8 cellular contexts compared by ENCODE assay signal in the genomic region with DNA sequence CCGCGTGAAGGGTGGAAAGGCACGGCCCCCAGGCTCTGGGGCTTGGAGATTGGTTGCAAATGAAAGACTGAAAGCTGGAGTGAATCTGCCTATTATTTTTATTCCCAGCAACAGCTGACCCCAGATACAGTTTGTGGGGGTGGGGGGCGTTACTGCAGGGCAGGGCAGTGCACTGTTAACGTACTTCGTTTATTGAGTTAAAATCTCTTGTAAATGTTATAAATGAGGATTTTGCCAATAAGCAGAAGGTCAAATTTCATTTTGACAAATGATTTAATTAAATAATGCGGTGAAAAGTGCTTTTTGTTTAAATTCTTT. TPM values are rescaled to one million over a fixed set of nuclear protein-coding genes. Genes with fewer than 3 reads are reported as not detected.
DNase-seq lines count a peak whose midpoint lies in the region; ATAC-seq and TF ChIP-seq lines count a peak whose summit lies in the region.

No MANE protein-coding gene starts in this region.

- no peaks in the 10 kb centered on the region for H3K9me3 ChIP-seq in body of pancreas
- no peaks in the 10 kb centered on the region for H3K9me3 ChIP-seq in lung (ENCODE audit: control insufficient read depth in 2 of 2, insufficient read depth in 1 of 2, low read length in 1 of 2)

- WGBS in body of pancreas, 2 donors, result 0 to 1% methylated on average over 7 of the region's 7 CpGs
- 2 to 3% methylated on average over 7 of the region's 7 CpGs for WGBS in lung, 2 donors

- H3K36me3 ChIP-seq in body of pancreas (replicated peaks in 1 of 2; ENCODE audit: insufficient read depth in 1 of 2, low read depth in 2 of 2) (no peaks in the 10 kb centered on the region), lung (ENCODE audit: control insufficient read depth in 2 of 2, insufficient read depth in 2 of 2, low read length in 2 of 2) (no peaks in the 10 kb centered on the region)

- no peaks in the 10 kb centered on the region for H3K9me3 Mint-ChIP-seq in activated naive CD4-positive, alpha-beta T cell treated with anti-CD3 and anti-CD28 coated beads, Interleukin-2, amount 10 ng/mL, durations not matched to agents 7 days and 5 days
- H3K9me3 Mint-ChIP-seq in type B pancreatic cell, result peaks cover 10% of the 10 kb centered on the region

- H3K4me1 Mint-ChIP-seq in activated naive CD4-positive, alpha-beta T cell treated with anti-CD3 and anti-CD28 coated beads, Interleukin-2, amount 10 ng/mL, durations not matched to agents 7 days and 5 days, result peaks cover 54% of the 10 kb centered on the region
- H3K4me1 Mint-ChIP-seq in type B pancreatic cell (ENCODE audit: unreplicated experiment), result peaks cover 37% of the 10 kb centered on the region

- H3K36me3 Mint-ChIP-seq in activated naive CD4-positive, alpha-beta T cell treated with anti-CD3 and anti-CD28 coated beads, Interleukin-2, amount 10 ng/mL, durations not matched to agents 7 days and 5 days, result peaks cover 28% of the 10 kb centered on the region
- peaks cover 9% of the 10 kb centered on the region for H3K36me3 Mint-ChIP-seq in type B pancreatic cell

- DNase-seq in activated naive CD4-positive, alpha-beta T cell treated with anti-CD3 and anti-CD28 coated beads, Interleukin-2, amount 10 ng/mL, durations not matched to agents 7 days and 5 days, result no peak
- DNase-seq in activated naive CD4-positive, alpha-beta T cell treated with Interleukin-2 at 50 U/mL for 16 hours, result no peak
- DNase-seq in body of pancreas (no peak), lung (ENCODE audit: low spot score) (no peak), type B pancreatic cell (ENCODE audit: extremely low spot score, unreplicated experiment) (no peak), inferior parietal cortex (ENCODE audit: extremely low spot score) (no peak)
- no peak for DNase-seq in activated CD4-positive, alpha-beta T cell treated with anti-CD3 and anti-CD28 coated beads, Interleukin-2, amount 50 U/mL, for 4 hours

- TF ChIP-seq POLR2A in body of pancreas (IDR thresholded peaks at IDR 0.05), result no peak

- H3K4me3 Mint-ChIP-seq in activated naive CD4-positive, alpha-beta T cell treated with anti-CD3 and anti-CD28 coated beads, Interleukin-2, amount 10 ng/mL, durations not matched to agents 7 days and 5 days, result peak overlapping the region; percentile 89
- peak overlapping the region; percentile 97 for H3K4me3 Mint-ChIP-seq in type B pancreatic cell

- H3K4me1 ChIP-seq in body of pancreas, result peaks cover 25% of the 10 kb centered on the region
- peaks cover 7 to 8% of the 10 kb centered on the region in 2 donors for H3K4me1 ChIP-seq in lung (ENCODE audit: control insufficient read depth in 2 of 2, insufficient read depth in 2 of 2, low read length in 2 of 2)

- H3K27ac ChIP-seq in body of pancreas (peak overlapping the region; percentile 83 to 99 (median 94)), lung (ENCODE audit: low read depth in 1 of 2, low read length in 1 of 2) (peak overlapping the region; percentile 98)

- intact Hi-C loops in body of pancreas (cut with DNase I), result no loop called here

- TF ChIP-seq CTCF in body of pancreas (IDR thresholded peaks at IDR 0.05) (peak in 1 of 7 experiments; percentile 3), lung (IDR thresholded peaks at IDR 0.05; ENCODE audit: control extremely low read depth, extremely low read depth) (no peak), type B pancreatic cell (conservative IDR thresholded peaks at IDR 0.05) (no peak)

- CTCF ChIA-PET in activated naive CD4-positive, alpha-beta T cell treated with anti-CD3 and anti-CD28 coated beads, Interleukin-2, amount 10 ng/mL, durations not matched to agents 7 days and 5 days (lab: Charles Lee), result interaction anchor here (1.2 to 2.1 kb wide), 2 partner anchors 47 to 101 kb away, joined by 3 to 8 read pairs; no protein-coding TSS in a partner anchor

- H3K4me3 ChIP-seq in body of pancreas, result peak overlapping the region in 1 of 2 donors; percentile 23
- peak overlapping the region; percentile 46 for H3K4me3 ChIP-seq in lung

- peak overlapping the region; percentile 99 for H3K27ac Mint-ChIP-seq in activated naive CD4-positive, alpha-beta T cell treated with anti-CD3 and anti-CD28 coated beads, Interleukin-2, amount 10 ng/mL, durations not matched to agents 7 days and 5 days
- H3K27ac Mint-ChIP-seq in type B pancreatic cell, result peak overlapping the region; percentile 93

- ATAC-seq in body of pancreas (no peak), lung (ENCODE audit: insufficient read depth, low FRiP score) (no peak), GM18867 (IDR thresholded peaks at IDR 0.05; ENCODE audit: unreplicated experiment) (no peak)

- H3K27me3 Mint-ChIP-seq in activated naive CD4-positive, alpha-beta T cell treated with anti-CD3 and anti-CD28 coated beads, Interleukin-2, amount 10 ng/mL, durations not matched to agents 7 days and 5 days, result peaks cover 4% of the 10 kb centered on the region
- H3K27me3 Mint-ChIP-seq in type B pancreatic cell, result peaks cover 3% of the 10 kb centered on the region

- H3K27me3 ChIP-seq in body of pancreas, result no peaks in the 10 kb centered on the region
- no peaks in the 10 kb centered on the region for H3K27me3 ChIP-seq in lung (ENCODE audit: control insufficient read depth, insufficient read depth)

RNA-seq across cellular contexts. Expression of gene VPS26C, which starts 1.0 kb away (rescaled TPM):
- total RNA-seq in body of pancreas, result 10 to 100 TPM; 29.3 to 34.3 TPM
- total RNA-seq in lung, result 10 to 100 TPM; 46.4 to 61.1 TPM
- 10 to 100 TPM; 19.8 to 39.3 TPM for polyA plus RNA-seq in lung
- 33.5 and 37.9 TPM in 2 replicates for total RNA-seq in type B pancreatic cell (ENCODE audit: low replicate concordance)
